In genomic region chr1:102640872-102641271, GRCh38 we compare ENCODE assay signal across 19 cellular contexts.
DNase-seq lines count a peak whose midpoint lies in the region; ATAC-seq and TF ChIP-seq lines count a peak whose summit lies in the region.
"Had no signal": no experiment of that assay in that cellular context is flagged by ENCODE, and none has a peak within 500 bp of the region (broad histone marks: within the 10 kb centered on the region; RNA-seq: fewer than 3 reads in every experiment).

No MANE protein-coding gene starts in this region.

- peak overlapping the region; percentile 18 for H3K4me3 Mint-ChIP-seq in HFFc6
- H3K4me3 Mint-ChIP-seq: B cell; CD8-positive, alpha-beta T cell; GM23338; IgD-negative memory B cell had no signal

- DNase-seq in EH (ENCODE audit: low read depth) (peak; percentile 32), HFFc6 (no peak), fibroblast of pulmonary artery (ENCODE audit: low read depth) (peak; percentile 39), UCSD-AML1 (lab: John Stamatoyannopoulos, UW; ENCODE audit: unreplicated experiment) (no peak)
- DNase-seq: 8988T; Calu3; CD8-positive, alpha-beta T cell; DMS79 treated with DMSO at 0.1 percent for 48 hours; GDM1; HCEC 1CT; KBM-7 had no signal

- no peak overlapping the region for H3K4me3 ChIP-seq in fibroblast of pulmonary artery (replicated peaks; ENCODE audit: low read depth, low read length)
- H3K4me3 ChIP-seq: BLaER1 treated with 17β-estradiol and CSF1 and Interleukin-3, amounts not matched to agents 10 nM and 100 nM; GM23338 had no signal

- no peaks in the 10 kb centered on the region for H3K9me3 Mint-ChIP-seq in HFFc6
- H3K9me3 Mint-ChIP-seq: GM23338 had no signal

- no peaks in the 10 kb centered on the region for H3K36me3 Mint-ChIP-seq in HFFc6 (ENCODE audit: low read depth)
- H3K36me3 Mint-ChIP-seq: CD8-positive, alpha-beta T cell had no signal

- no peaks in the 10 kb centered on the region for H3K27me3 Mint-ChIP-seq in HFFc6 (ENCODE audit: insufficient read depth)
- H3K27me3 Mint-ChIP-seq: B cell, IgD-negative memory B cell had no signal

- TF ChIP-seq CTCF in HFFc6 (IDR thresholded peaks at IDR 0.05) (no peak), fibroblast of pulmonary artery (IDR thresholded peaks at IDR 0.05; ENCODE audit: low read length, missing control alignments) (no peak)

- H3K27ac Mint-ChIP-seq in HFFc6: no peak overlapping the region
- H3K27ac Mint-ChIP-seq: B cell; CD8-positive, alpha-beta T cell; GM23338; IgD-negative memory B cell had no signal

- H3K4me1 Mint-ChIP-seq in HFFc6 (ENCODE audit: low read depth): peaks cover 18% of the 10 kb centered on the region
- H3K4me1 Mint-ChIP-seq: B cell, GM23338, IgD-negative memory B cell had no signal

- no peak for ATAC-seq in SK-N-SH treated with all-trans-retinoic acid at 6 μM for 48 hours
- no peak for ATAC-seq in GM18498 (IDR thresholded peaks at IDR 0.05; ENCODE audit: unreplicated experiment)
- no peak for ATAC-seq in HG03045 (IDR thresholded peaks at IDR 0.05; ENCODE audit: unreplicated experiment)
- ATAC-seq in HG03159 (IDR thresholded peaks at IDR 0.05; ENCODE audit: unreplicated experiment): no peak
- ATAC-seq: CD8-positive, alpha-beta T cell; GM23338 had no signal

TF ChIP-seq in SK-N-SH treated with all-trans-retinoic acid at 6 μM for 48 hours, 23 proteins besides CTCF, POLR2A, EP300 and RAD21:
- no peak for TF ChIP-seq CREB5 (CRISPR knock-in tag; IDR thresholded peaks at IDR 0.05; ENCODE audit: low read depth)
- TF ChIP-seq ISL1 (CRISPR knock-in tag; IDR thresholded peaks at IDR 0.05): peak; percentile 44
- TF ChIP-seq TOX (CRISPR knock-in tag; IDR thresholded peaks at IDR 0.05; ENCODE audit: borderline replicate concordance): no peak

Comparison
In these comparisons a context has a peak if more than half of its experiments do, and no peak if none do; other contexts are left out.
1. DNase-seq: peak in EH (single experiment) and fibroblast of pulmonary artery (single experiment); none in HFFc6 (single experiment) and UCSD-AML1 (single experiment).